In the genomic region with DNA sequence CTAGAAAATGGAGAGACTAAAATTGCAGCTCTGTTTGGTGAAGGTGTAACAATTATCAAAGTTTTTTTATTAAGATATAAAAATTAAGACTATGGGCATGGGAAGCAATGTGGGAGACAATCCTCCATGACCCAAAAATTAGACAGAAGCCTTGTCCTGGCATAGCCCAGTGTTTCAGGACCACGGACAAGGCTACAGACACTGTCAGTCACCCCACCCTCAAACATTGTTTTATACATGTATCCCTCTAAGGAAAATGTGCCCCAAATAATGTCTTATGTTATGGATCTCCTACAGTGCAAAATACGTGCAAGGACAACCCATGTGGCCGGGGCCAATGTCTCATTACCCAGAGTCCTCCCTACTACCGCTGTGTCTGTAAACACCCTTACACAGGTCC, we compare ENCODE assay signal across 1 cellular context.
TF ChIP-seq lines count a peak whose summit lies in the region.

No MANE protein-coding gene starts in this region.

TF ChIP-seq in SK-N-SH, 30 proteins besides CTCF, POLR2A, EP300 and RAD21 (continued from another document):
- no peak for TF ChIP-seq IRF3 (IDR thresholded peaks at IDR 0.05; ENCODE audit: low read depth, low read length)
